Comparison of ENCODE assay signal across 20 cellular contexts in genomic region chr21:16539041-16539440, GRCh38.
"Had no signal": no experiment of that assay in that cellular context is flagged by ENCODE, and none has a peak within 500 bp of the region (broad histone marks: within the 10 kb centered on the region; RNA-seq: fewer than 3 reads in every experiment).

No MANE protein-coding gene starts in this region.

- H3K27me3 ChIP-seq: foreskin keratinocyte, heart left ventricle, neutrophil, spleen had no signal

- DNase-seq: activated CD4-positive, alpha-beta memory T cell treated with anti-CD3 and anti-CD28 coated beads for 36 hours; activated gamma-delta T cell treated with Interleukin-2 at 50 U/mL for 16 hours; activated naive CD8-positive, alpha-beta T cell treated with anti-CD3 and anti-CD28 coated beads for 36 hours; activated T-cell treated with anti-CD3 and anti-CD28 coated beads, Interleukin-2, amount 50 U/mL, for 48 hours; aorta; dermis blood vessel endothelial cell; endodermal cell; erythroblast; foreskin keratinocyte; heart left ventricle; islet precursor cell; left ventricle myocardium superior; naive thymus-derived CD4-positive, alpha-beta T cell; SHP77 treated with DMSO at 0.1 percent for 48 hours; spleen; stimulated activated CD4-positive, alpha-beta T cell treated with anti-CD3 and anti-CD28 coated beads, Interleukin-1b, Interleukin-23, amount 100 ng/mL, for 48 hours; trophoblast cell had no signal

- H3K36me3 ChIP-seq: neutrophil, spleen had no signal

- H3K9me3 ChIP-seq: neutrophil, spleen had no signal

- H3K4me3 ChIP-seq: spleen had no signal

- H3K4me1 ChIP-seq: spleen had no signal

- ATAC-seq: activated CD4-positive, CD25-positive, alpha-beta regulatory T cell treated with anti-CD3 and anti-CD28 coated beads, Interleukin-2, amount 50 U/mL, for 24 hours; foreskin keratinocyte; heart left ventricle; left ventricle myocardium superior; naive thymus-derived CD4-positive, alpha-beta T cell; stimulated activated memory B cell treated with anti-CD40 and anti-IgM and Interleukin-4, amounts not matched to agents 10 μg/mL and 1 μg/mL and 100 μg/mL, for 72 hours had no signal

- H3K27ac ChIP-seq: neutrophil, spleen had no signal
